Comparison of ENCODE assay signal across 7 cellular contexts in genomic region chr11:2378527-2379210, GRCh38. TPM values are rescaled to one million over a fixed set of nuclear protein-coding genes. Genes with fewer than 3 reads are reported as not detected.
A peak's percentile ranks its signal among the peaks of the same experiment; 100 is the strongest.
DNase-seq lines count a peak whose midpoint lies in the region; ATAC-seq and TF ChIP-seq lines count a peak whose summit lies in the region.

No MANE protein-coding gene starts in this region.

- H3K4me3 Mint-ChIP-seq in activated naive CD8-positive, alpha-beta T cell treated with anti-CD3 and anti-CD28 coated beads, Interleukin-2, amount 10 ng/mL, durations not matched to agents 7 days and 5 days: peak overlapping the region; percentile 84
- peak overlapping the region; percentile 88 for H3K4me3 Mint-ChIP-seq in stimulated activated memory B cell treated with anti-CD40 and anti-IgM and Interleukin-4, amounts not matched to agents 10 μg/mL and 1 μg/mL and 100 μg/mL, for 72 hours

- ATAC-seq in activated naive CD8-positive, alpha-beta T cell treated with anti-CD3 and anti-CD28 coated beads, Interleukin-2, amount 10 ng/mL, durations not matched to agents 7 days and 5 days (ENCODE audit: low read depth): no peak
- ATAC-seq in stimulated activated memory B cell treated with anti-CD40 and anti-IgM and Interleukin-4, amounts not matched to agents 10 μg/mL and 1 μg/mL and 100 μg/mL, for 72 hours: no peak
- ATAC-seq in GM18519 (IDR thresholded peaks at IDR 0.05; ENCODE audit: low FRiP score, unreplicated experiment) (no peak), GM18858 (IDR thresholded peaks at IDR 0.05; ENCODE audit: unreplicated experiment) (no peak), GM18511 (IDR thresholded peaks at IDR 0.05; ENCODE audit: unreplicated experiment) (no peak)

- H3K9me3 Mint-ChIP-seq in activated naive CD8-positive, alpha-beta T cell treated with anti-CD3 and anti-CD28 coated beads, Interleukin-2, amount 10 ng/mL, durations not matched to agents 7 days and 5 days: no peaks in the 10 kb centered on the region
- no peaks in the 10 kb centered on the region for H3K9me3 Mint-ChIP-seq in stimulated activated memory B cell treated with anti-CD40 and anti-IgM and Interleukin-4, amounts not matched to agents 10 μg/mL and 1 μg/mL and 100 μg/mL, for 72 hours

- DNase-seq in HL-60 (ENCODE audit: low read depth in 1 of 2, low spot score in 1 of 2): no peak
- no peak for DNase-seq in activated naive CD8-positive, alpha-beta T cell treated with anti-CD3 and anti-CD28 coated beads, Interleukin-2, amount 10 ng/mL, durations not matched to agents 7 days and 5 days
- no peak for DNase-seq in iPS DF 6.9 (ENCODE audit: low read depth, low spot score)

- H3K36me3 Mint-ChIP-seq in activated naive CD8-positive, alpha-beta T cell treated with anti-CD3 and anti-CD28 coated beads, Interleukin-2, amount 10 ng/mL, durations not matched to agents 7 days and 5 days: peaks cover 5% of the 10 kb centered on the region
- H3K36me3 Mint-ChIP-seq in stimulated activated memory B cell treated with anti-CD40 and anti-IgM and Interleukin-4, amounts not matched to agents 10 μg/mL and 1 μg/mL and 100 μg/mL, for 72 hours: no peaks in the 10 kb centered on the region

- no peaks in the 10 kb centered on the region for H3K9me3 ChIP-seq in iPS DF 6.9 (ENCODE audit: control insufficient read depth, insufficient read depth, low read length)

- POLR2A ChIA-PET in activated naive CD8-positive, alpha-beta T cell treated with anti-CD3 and anti-CD28 coated beads, Interleukin-2, amount 10 ng/mL, durations not matched to agents 7 days and 5 days (lab: Charles Lee): interaction anchor here (0.7 to 3.0 kb wide), 8 partner anchors 8 to 80 kb away, joined by 3 to 48 read pairs (median 7); partner anchors contain the start of genes C11orf21, TSPAN32 and TSSC4

- peaks cover 4% of the 10 kb centered on the region for H3K27me3 Mint-ChIP-seq in activated naive CD8-positive, alpha-beta T cell treated with anti-CD3 and anti-CD28 coated beads, Interleukin-2, amount 10 ng/mL, durations not matched to agents 7 days and 5 days
- no peaks in the 10 kb centered on the region for H3K27me3 Mint-ChIP-seq in stimulated activated memory B cell treated with anti-CD40 and anti-IgM and Interleukin-4, amounts not matched to agents 10 μg/mL and 1 μg/mL and 100 μg/mL, for 72 hours

- peak overlapping the region; percentile 65 for H3K4me3 ChIP-seq in HL-60 (replicated peaks; ENCODE audit: insufficient read depth, low read length)
- peak overlapping the region; percentile 66 for H3K4me3 ChIP-seq in iPS DF 6.9 (ENCODE audit: low read length)

- no peak overlapping the region for H3K27ac ChIP-seq in HL-60 (replicated peaks)
- no peak overlapping the region for H3K27ac ChIP-seq in iPS DF 6.9 (ENCODE audit: low read length)

- peak overlapping the region; percentile 75 for H3K27ac Mint-ChIP-seq in activated naive CD8-positive, alpha-beta T cell treated with anti-CD3 and anti-CD28 coated beads, Interleukin-2, amount 10 ng/mL, durations not matched to agents 7 days and 5 days
- peak overlapping the region; percentile 91 for H3K27ac Mint-ChIP-seq in stimulated activated memory B cell treated with anti-CD40 and anti-IgM and Interleukin-4, amounts not matched to agents 10 μg/mL and 1 μg/mL and 100 μg/mL, for 72 hours

- H3K4me1 Mint-ChIP-seq in activated naive CD8-positive, alpha-beta T cell treated with anti-CD3 and anti-CD28 coated beads, Interleukin-2, amount 10 ng/mL, durations not matched to agents 7 days and 5 days: peaks cover 9% of the 10 kb centered on the region
- peaks cover 64% of the 10 kb centered on the region for H3K4me1 Mint-ChIP-seq in stimulated activated memory B cell treated with anti-CD40 and anti-IgM and Interleukin-4, amounts not matched to agents 10 μg/mL and 1 μg/mL and 100 μg/mL, for 72 hours

- no peaks in the 10 kb centered on the region; the same call in 1 of the 2 replicates for H3K36me3 ChIP-seq in iPS DF 6.9 (ENCODE audit: control insufficient read depth, insufficient read depth, low read length)

- no peaks in the 10 kb centered on the region for H3K27me3 ChIP-seq in HL-60 (ENCODE audit: insufficient read depth, poor library complexity, severe bottlenecking)
- no peaks in the 10 kb centered on the region for H3K27me3 ChIP-seq in iPS DF 6.9 (ENCODE audit: control insufficient read depth, insufficient read depth, low read length)

- no peak for TF ChIP-seq CTCF in HL-60 (IDR thresholded peaks at IDR 0.05; ENCODE audit: insufficient read depth, low read length)

- peaks cover 4% of the 10 kb centered on the region for H3K4me1 ChIP-seq in iPS DF 6.9 (ENCODE audit: control insufficient read depth, insufficient read depth, low read length)

- no CpG with 5 or more reads among the region's 23 CpGs for WGBS in iPS DF 6.9 (ENCODE audit: insufficient coverage, insufficient read length)

RNA-seq across cellular contexts. Expression of gene CD81, which starts 1.6 kb away (rescaled TPM):
- 100 to 1,000 TPM; 149 to 154 TPM for total RNA-seq in activated naive CD8-positive, alpha-beta T cell treated with anti-CD3 and anti-CD28 coated beads, Interleukin-2, amount 10 ng/mL, durations not matched to agents 7 days and 5 days

RNA-seq across cellular contexts. Expression of gene TSSC4, which starts 21.9 kb away (rescaled TPM):
- total RNA-seq in activated naive CD8-positive, alpha-beta T cell treated with anti-CD3 and anti-CD28 coated beads, Interleukin-2, amount 10 ng/mL, durations not matched to agents 7 days and 5 days: 10 to 100 TPM; 46.8 to 48.2 TPM
